In genomic region chr11:119421941-119422504, GRCh38 we compare ENCODE assay signal across 1 cellular context.
TF ChIP-seq lines count a peak whose summit lies in the region.

No MANE protein-coding gene starts in this region.

TF ChIP-seq in H1, 55 proteins besides CTCF, POLR2A, EP300 and RAD21 (continued from another document):
- TF ChIP-seq FOSL1 (IDR thresholded peaks at IDR 0.05; ENCODE audit: insufficient read depth, low read depth, low read length) (no peak), CREB1 (IDR thresholded peaks at IDR 0.05) (0 out of 2 replicates have a peak, but pooled peaks have one; percentile 25), TBP (IDR thresholded peaks at IDR 0.05; ENCODE audit: low read depth, low read length) (peak; percentile 22; the same call in 1 of the 2 replicates)
